In genomic region chr2:158191076-158191566, GRCh38 we compare ENCODE assay signal across 1 cellular context.
A peak's percentile ranks its signal among the peaks of the same experiment; 100 is the strongest.
TF ChIP-seq lines count a peak whose summit lies in the region.

No MANE protein-coding gene starts in this region.

TF ChIP-seq in HepG2, 621 proteins besides CTCF, POLR2A, EP300 and RAD21 (continued from another document and continues in another):
- peak; percentile 78; the same call in 1 of the 2 replicates for TF ChIP-seq ZNF609 (CRISPR knock-in tag; IDR thresholded peaks at IDR 0.05; ENCODE audit: borderline replicate concordance)
- no peak for TF ChIP-seq XBP1 (CRISPR knock-in tag; IDR thresholded peaks at IDR 0.05)
- no peak for TF ChIP-seq NFE2L1 (CRISPR knock-in tag; IDR thresholded peaks at IDR 0.05; ENCODE audit: borderline replicate concordance)
- TF ChIP-seq ZNF879 (CRISPR knock-in tag; IDR thresholded peaks at IDR 0.05) = no peak
- TF ChIP-seq ZMAT3 (CRISPR knock-in tag; conservative IDR thresholded peaks at IDR 0.05) = no peak
- TF ChIP-seq ARNT (IDR thresholded peaks at IDR 0.05) = no peak
- no peak for TF ChIP-seq ZNF782 (CRISPR knock-in tag; IDR thresholded peaks at IDR 0.05; ENCODE audit: borderline replicate concordance)
- TF ChIP-seq SYNCRIP (IDR thresholded peaks at IDR 0.05; ENCODE audit: insufficient read depth, low read depth, low read length) = no peak
- TF ChIP-seq MED1 (CRISPR knock-in tag; IDR thresholded peaks at IDR 0.05) = peak; percentile 93
- TF ChIP-seq, protein P1, sequence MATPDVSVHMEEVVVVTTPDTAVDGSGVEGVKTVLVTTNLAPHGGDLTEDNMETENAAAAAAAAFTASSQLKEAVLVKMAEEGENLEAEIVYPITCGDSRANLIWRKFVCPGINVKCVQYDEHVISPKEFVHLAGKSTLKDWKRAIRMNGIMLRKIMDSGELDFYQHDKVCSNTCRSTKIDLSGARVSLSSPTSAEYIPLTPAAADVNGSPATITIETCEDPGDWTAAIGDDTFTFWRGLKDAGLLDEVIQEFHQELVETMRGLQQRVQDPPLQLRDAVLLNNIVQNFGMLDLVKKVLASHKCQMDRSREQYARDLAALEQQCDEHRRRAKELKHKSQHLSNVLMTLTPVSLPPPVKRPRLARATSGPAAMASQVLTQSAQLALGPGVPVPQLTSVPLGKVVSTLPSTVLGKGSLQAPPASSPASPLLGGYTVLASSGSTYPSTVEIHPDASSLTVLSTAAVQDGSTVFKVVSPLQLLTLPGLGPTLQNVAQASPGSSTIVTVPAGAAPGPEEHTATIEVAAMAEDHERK (CRISPR knock-in tag; IDR thresholded peaks at IDR 0.05; ENCODE audit: low read depth) = no peak
- TF ChIP-seq ZNF737 (CRISPR knock-in tag; IDR thresholded peaks at IDR 0.05; ENCODE audit: borderline replicate concordance) = no peak
- TF ChIP-seq PAWR (CRISPR knock-in tag; IDR thresholded peaks at IDR 0.05; ENCODE audit: borderline replicate concordance) = no peak
- peak; percentile 81 for TF ChIP-seq PPARG (CRISPR knock-in tag; conservative IDR thresholded peaks at IDR 0.05)
- TF ChIP-seq ZNF569 (CRISPR knock-in tag; IDR thresholded peaks at IDR 0.05; ENCODE audit: borderline replicate concordance) = no peak
- no peak for TF ChIP-seq ZNF496 (CRISPR knock-in tag; IDR thresholded peaks at IDR 0.05; ENCODE audit: insufficient replicate concordance)
- 0 out of 2 replicates have a peak, but pooled peaks have one; percentile 20 for TF ChIP-seq KMT2B (CRISPR knock-in tag; IDR thresholded peaks at IDR 0.05)
- no peak for TF ChIP-seq ZNF761 (CRISPR knock-in tag; conservative IDR thresholded peaks at IDR 0.05)
- no peak for TF ChIP-seq ZNF34 (CRISPR knock-in tag; IDR thresholded peaks at IDR 0.05; ENCODE audit: borderline replicate concordance)
- TF ChIP-seq ZMYM3 (CRISPR knock-in tag; IDR thresholded peaks at IDR 0.05) = no peak
- TF ChIP-seq U2AF2 (IDR thresholded peaks at IDR 0.05; ENCODE audit: low read depth, low read length) = no peak
- TF ChIP-seq, protein P2, sequence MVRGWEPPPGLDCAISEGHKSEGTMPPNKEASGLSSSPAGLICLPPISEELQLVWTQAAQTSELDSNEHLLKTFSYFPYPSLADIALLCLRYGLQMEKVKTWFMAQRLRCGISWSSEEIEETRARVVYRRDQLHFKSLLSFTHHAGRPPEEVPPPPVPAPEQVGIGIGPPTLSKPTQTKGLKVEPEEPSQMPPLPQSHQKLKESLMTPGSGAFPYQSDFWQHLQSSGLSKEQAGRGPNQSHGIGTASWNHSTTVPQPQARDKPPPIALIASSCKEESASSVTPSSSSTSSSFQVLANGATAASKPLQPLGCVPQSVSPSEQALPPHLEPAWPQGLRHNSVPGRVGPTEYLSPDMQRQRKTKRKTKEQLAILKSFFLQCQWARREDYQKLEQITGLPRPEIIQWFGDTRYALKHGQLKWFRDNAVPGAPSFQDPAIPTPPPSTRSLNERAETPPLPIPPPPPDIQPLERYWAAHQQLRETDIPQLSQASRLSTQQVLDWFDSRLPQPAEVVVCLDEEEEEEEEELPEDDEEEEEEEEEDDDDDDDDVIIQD (CRISPR knock-in tag; IDR thresholded peaks at IDR 0.05; ENCODE audit: low read depth) = peak; percentile 44; the same call in 1 of the 2 replicates
- TF ChIP-seq, protein P3, sequence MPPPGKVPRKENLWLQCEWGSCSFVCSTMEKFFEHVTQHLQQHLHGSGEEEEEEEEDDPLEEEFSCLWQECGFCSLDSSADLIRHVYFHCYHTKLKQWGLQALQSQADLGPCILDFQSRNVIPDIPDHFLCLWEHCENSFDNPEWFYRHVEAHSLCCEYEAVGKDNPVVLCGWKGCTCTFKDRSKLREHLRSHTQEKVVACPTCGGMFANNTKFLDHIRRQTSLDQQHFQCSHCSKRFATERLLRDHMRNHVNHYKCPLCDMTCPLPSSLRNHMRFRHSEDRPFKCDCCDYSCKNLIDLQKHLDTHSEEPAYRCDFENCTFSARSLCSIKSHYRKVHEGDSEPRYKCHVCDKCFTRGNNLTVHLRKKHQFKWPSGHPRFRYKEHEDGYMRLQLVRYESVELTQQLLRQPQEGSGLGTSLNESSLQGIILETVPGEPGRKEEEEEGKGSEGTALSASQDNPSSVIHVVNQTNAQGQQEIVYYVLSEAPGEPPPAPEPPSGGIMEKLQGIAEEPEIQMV (CRISPR knock-in tag; IDR thresholded peaks at IDR 0.05; ENCODE audit: low read depth) = no peak
- TF ChIP-seq ERF (CRISPR knock-in tag; IDR thresholded peaks at IDR 0.05) = peak; percentile 21; the same call in 1 of the 2 replicates
- TF ChIP-seq NCOR1 (IDR thresholded peaks at IDR 0.05; ENCODE audit: borderline replicate concordance, low read length) = peak; percentile 77; the same call in 1 of the 2 replicates
- no peak for TF ChIP-seq ATRX (CRISPR knock-in tag; IDR thresholded peaks at IDR 0.05; ENCODE audit: borderline replicate concordance)
- TF ChIP-seq ZFY (CRISPR knock-in tag; IDR thresholded peaks at IDR 0.05) = no peak
- no peak for TF ChIP-seq TOPORS (CRISPR knock-in tag; IDR thresholded peaks at IDR 0.05)
- TF ChIP-seq KAT2B (IDR thresholded peaks at IDR 0.05; ENCODE audit: borderline replicate concordance, low read depth, low read length) = no peak
- TF ChIP-seq ZNF329 (CRISPR knock-in tag; IDR thresholded peaks at IDR 0.05; ENCODE audit: low read depth) = no peak
- TF ChIP-seq TAF1 (CRISPR knock-in tag; IDR thresholded peaks at IDR 0.05) = no peak
- peak; percentile 38; the same call in 1 of the 2 replicates for TF ChIP-seq ZNF644 (CRISPR knock-in tag; IDR thresholded peaks at IDR 0.05; ENCODE audit: low read depth)
- 0 out of 2 replicates have a peak, but pooled peaks have one; percentile 60 for TF ChIP-seq TBX2 (CRISPR knock-in tag; IDR thresholded peaks at IDR 0.05; ENCODE audit: borderline replicate concordance)
- 0 out of 2 replicates have a peak, but pooled peaks have one; percentile 18 for TF ChIP-seq ZHX2 (IDR thresholded peaks at IDR 0.05; ENCODE audit: low read depth)
- TF ChIP-seq ZHX2 (CRISPR knock-in tag; IDR thresholded peaks at IDR 0.05; ENCODE audit: borderline replicate concordance) = peak; percentile 58; the same call in 1 of the 2 replicates
- no peak for TF ChIP-seq SRSF4 (IDR thresholded peaks at IDR 0.05; ENCODE audit: low read depth, low read length, poor library complexity, severe bottlenecking)
- TF ChIP-seq ZNF264 (CRISPR knock-in tag; IDR thresholded peaks at IDR 0.05) = peak; percentile 34; the same call in 1 of the 2 replicates
- no peak for TF ChIP-seq PCBP2 (optimal IDR thresholded peaks at IDR 0.05; ENCODE audit: low read depth, low read length, poor library complexity, severe bottlenecking)
- TF ChIP-seq FOSL1 (CRISPR knock-in tag; IDR thresholded peaks at IDR 0.05; ENCODE audit: borderline replicate concordance) = peak; percentile 42; the same call in 1 of the 2 replicates
- no peak for TF ChIP-seq IRX3 (CRISPR knock-in tag; IDR thresholded peaks at IDR 0.05; ENCODE audit: borderline replicate concordance, low read depth)
- TF ChIP-seq, protein P4, sequence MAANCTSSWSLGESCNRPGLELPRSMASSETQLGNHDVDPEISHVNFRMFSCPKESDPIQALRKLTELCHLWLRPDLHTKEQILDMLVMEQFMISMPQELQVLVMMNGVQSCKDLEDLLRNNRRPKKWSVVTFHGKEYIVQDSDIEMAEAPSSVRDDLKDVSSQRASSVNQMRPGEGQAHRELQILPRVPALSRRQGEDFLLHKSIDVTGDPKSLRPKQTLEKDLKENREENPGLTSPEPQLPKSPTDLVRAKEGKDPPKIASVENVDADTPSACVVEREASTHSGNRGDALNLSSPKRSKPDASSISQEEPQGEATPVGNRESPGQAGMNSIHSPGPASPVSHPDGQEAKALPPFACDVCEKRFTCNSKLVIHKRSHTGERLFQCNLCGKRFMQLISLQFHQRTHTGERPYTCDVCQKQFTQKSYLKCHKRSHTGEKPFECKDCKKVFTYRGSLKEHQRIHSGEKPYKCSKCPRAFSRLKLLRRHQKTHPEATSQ (CRISPR knock-in tag; IDR thresholded peaks at IDR 0.05; ENCODE audit: borderline replicate concordance) = 0 out of 2 replicates have a peak, but pooled peaks have one; percentile 22
- TF ChIP-seq ZNF256 (CRISPR knock-in tag; conservative IDR thresholded peaks at IDR 0.05) = no peak
- no peak for TF ChIP-seq RFXAP (CRISPR knock-in tag; IDR thresholded peaks at IDR 0.05; ENCODE audit: borderline replicate concordance)
- peak in 1 of 2 experiments; percentile 66; a peak in 2 of 4 replicates for TF ChIP-seq KLF16 (CRISPR knock-in tag; IDR thresholded peaks at IDR 0.05)
- TF ChIP-seq NR2F6 (IDR thresholded peaks at IDR 0.05) = peak; percentile 66
- TF ChIP-seq NR2F6 (CRISPR knock-in tag; IDR thresholded peaks at IDR 0.05) = peak; percentile 57; the same call in 1 of the 2 replicates
- peak; percentile 83 for TF ChIP-seq BCL6 (CRISPR knock-in tag; IDR thresholded peaks at IDR 0.05)
- TF ChIP-seq, protein P5, sequence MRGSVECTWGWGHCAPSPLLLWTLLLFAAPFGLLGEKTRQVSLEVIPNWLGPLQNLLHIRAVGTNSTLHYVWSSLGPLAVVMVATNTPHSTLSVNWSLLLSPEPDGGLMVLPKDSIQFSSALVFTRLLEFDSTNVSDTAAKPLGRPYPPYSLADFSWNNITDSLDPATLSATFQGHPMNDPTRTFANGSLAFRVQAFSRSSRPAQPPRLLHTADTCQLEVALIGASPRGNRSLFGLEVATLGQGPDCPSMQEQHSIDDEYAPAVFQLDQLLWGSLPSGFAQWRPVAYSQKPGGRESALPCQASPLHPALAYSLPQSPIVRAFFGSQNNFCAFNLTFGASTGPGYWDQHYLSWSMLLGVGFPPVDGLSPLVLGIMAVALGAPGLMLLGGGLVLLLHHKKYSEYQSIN (CRISPR knock-in tag; IDR thresholded peaks at IDR 0.05; ENCODE audit: borderline replicate concordance) = no peak
- TF ChIP-seq ZNF543 (CRISPR knock-in tag; IDR thresholded peaks at IDR 0.05) = no peak
- no peak for TF ChIP-seq FLYWCH1 (CRISPR knock-in tag; IDR thresholded peaks at IDR 0.05)
- TF ChIP-seq SNRNP70 (IDR thresholded peaks at IDR 0.05; ENCODE audit: low read depth, low read length) = no peak
- no peak for TF ChIP-seq JARID2 (CRISPR knock-in tag; IDR thresholded peaks at IDR 0.05; ENCODE audit: insufficient replicate concordance)
- TF ChIP-seq BHLHE40 (IDR thresholded peaks at IDR 0.05; ENCODE audit: low read length) = no peak
